ENCODE assay signal across 8 cellular contexts in the genomic region with DNA sequence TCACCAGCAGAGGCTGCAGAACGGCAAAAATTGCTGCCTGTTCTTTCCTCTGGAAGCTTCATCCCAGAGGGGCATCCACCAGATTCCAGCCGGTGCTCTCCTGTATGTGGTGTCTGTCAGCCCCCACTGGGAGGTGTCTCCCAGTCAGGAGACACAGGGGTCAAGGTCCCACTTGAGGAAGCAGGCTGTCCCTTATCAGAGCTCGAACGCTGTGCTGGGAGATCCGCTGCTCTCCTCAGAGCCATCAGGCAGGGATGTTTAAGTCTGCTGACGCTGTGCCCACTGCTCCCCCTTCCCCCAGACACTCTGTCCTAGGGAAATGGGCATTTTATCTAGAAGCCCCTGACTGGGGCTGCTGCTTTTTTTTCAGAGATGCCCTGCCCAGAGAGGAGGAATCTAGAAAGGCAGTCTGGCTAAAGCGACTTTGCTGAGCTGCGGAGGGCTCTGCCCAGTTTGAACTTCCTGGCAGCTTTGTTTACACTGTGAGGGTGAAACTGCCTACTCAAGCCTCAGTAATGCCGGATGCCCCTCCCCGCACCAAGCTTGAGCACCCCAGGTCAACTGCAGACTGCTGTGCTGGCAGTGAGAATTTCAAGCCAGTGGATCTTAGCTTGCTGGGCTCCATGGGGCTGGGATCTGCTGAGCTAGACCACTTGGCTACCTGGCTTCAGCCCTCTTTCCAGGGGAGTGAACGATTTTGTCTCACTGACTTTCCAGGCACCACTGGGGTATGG.
A peak's percentile ranks its signal among the peaks of the same experiment; 100 is the strongest.
DNase-seq lines count a peak whose midpoint lies in the region; ATAC-seq and TF ChIP-seq lines count a peak whose summit lies in the region.
"Not testable (repeated sequence)": the region's sequence is repeated elsewhere in the genome, so short reads cannot be mapped to it uniquely, and the experiment has no call there.

No MANE protein-coding gene starts in this region.

- H3K27me3 ChIP-seq in body of pancreas; lung (ENCODE audit: control insufficient read depth, insufficient read depth); aorta (ENCODE audit: control insufficient read depth in 1 of 2, insufficient read depth in 2 of 2, low read length in 1 of 2): not testable (repeated sequence)

- ATAC-seq in GM18511 (IDR thresholded peaks at IDR 0.05; ENCODE audit: unreplicated experiment), result peak; percentile 77
- not testable (repeated sequence) for ATAC-seq in body of pancreas; lung (ENCODE audit: insufficient read depth, low FRiP score); aorta (ENCODE audit: low FRiP score)

- not testable (repeated sequence) for H3K4me3 ChIP-seq in body of pancreas; lung; aorta (ENCODE audit: low read length in 2 of 2)
- H3K4me3 ChIP-seq in fibroblast of villous mesenchyme (ENCODE audit: low read depth, low read length), result peak overlapping the region; percentile 29

- H3K27ac ChIP-seq in body of pancreas; aorta (ENCODE audit: low read depth in 1 of 2, low read length in 2 of 2): not testable (repeated sequence)
- peak overlapping the region in 1 of 2 donors; percentile 63 for H3K27ac ChIP-seq in lung (ENCODE audit: low read depth in 1 of 2, low read length in 1 of 2)

- not testable (repeated sequence) for TF ChIP-seq CTCF in body of pancreas (IDR thresholded peaks at IDR 0.05); fibroblast of villous mesenchyme (IDR thresholded peaks at IDR 0.05; ENCODE audit: insufficient read depth, low read depth, low read length); lung (IDR thresholded peaks at IDR 0.05; ENCODE audit: control extremely low read depth, extremely low read depth)

- not testable (repeated sequence) for H3K4me1 ChIP-seq in body of pancreas; lung (ENCODE audit: control insufficient read depth in 2 of 2, insufficient read depth in 2 of 2, low read length in 2 of 2); aorta (ENCODE audit: control insufficient read depth in 1 of 2, insufficient read depth in 2 of 2, low read length in 2 of 2)

- DNase-seq in NCI-H69 (lab: John Stamatoyannopoulos, UW) (peak; percentile 81), body of pancreas (peak in 3 of 4 donors; percentile 21 to 33 (median 29)), fibroblast of villous mesenchyme (ENCODE audit: low read depth) (peak; percentile 60), lung (ENCODE audit: low spot score) (peak; percentile 46), renal cortical epithelial cell (ENCODE audit: low read depth) (peak; percentile 88), aorta (peak; percentile 69 to 80)
- DNase-seq in activated CD4-positive, alpha-beta T cell treated with anti-CD3 and anti-CD28 coated beads for 48 hours, result peak; percentile 6

- 27 to 55% methylated on average over 6 to 11 of the region's 11 CpGs for WGBS in body of pancreas, 2 donors
- WGBS in lung, 2 donors, result 23 to 37% methylated on average over 11 of the region's 11 CpGs
- WGBS in aorta, 2 donors, result 37 to 39% methylated on average over 11 of the region's 11 CpGs

- not testable (repeated sequence) for H3K36me3 ChIP-seq in body of pancreas (replicated peaks in 1 of 2; ENCODE audit: insufficient read depth in 1 of 2, low read depth in 2 of 2); lung (ENCODE audit: control insufficient read depth in 2 of 2, insufficient read depth in 2 of 2, low read length in 2 of 2); aorta (ENCODE audit: control insufficient read depth in 1 of 2, insufficient read depth in 2 of 2, low read length in 1 of 2)

- intact Hi-C loops in body of pancreas (cut with DNase I), result not testable (repeated sequence)
- intact Hi-C loops in aorta (cut with DNase I), result loop anchor here in 1 of 2 donors (5.0 kb wide), 1 partner anchor 36 kb away; no protein-coding TSS in a partner anchor

- not testable (repeated sequence) for H3K9me3 ChIP-seq in body of pancreas; lung (ENCODE audit: control insufficient read depth in 2 of 2, insufficient read depth in 1 of 2, low read length in 1 of 2); aorta (ENCODE audit: control insufficient read depth, low read length)

- TF ChIP-seq POLR2A in body of pancreas (IDR thresholded peaks at IDR 0.05), result not testable (repeated sequence)

Comparison
In these comparisons a context has a peak if more than half of its experiments do, and no peak if none do; other contexts are left out.
1. DNase-seq: peak in every context shown above with its lines; median percentile 88 in renal cortical epithelial cell; 81 in NCI-H69; 74 in aorta; 60 in fibroblast of villous mesenchyme; 46 in lung; 29 in body of pancreas; 6 in activated CD4-positive, alpha-beta T cell treated with anti-CD3 and anti-CD28 coated beads for 48 hours.